Comparison of ENCODE assay signal across 21 cellular contexts in genomic region chr18:36890598-36890997, GRCh38.
DNase-seq lines count a peak whose midpoint lies in the region; ATAC-seq and TF ChIP-seq lines count a peak whose summit lies in the region.
"Had no signal": no experiment of that assay in that cellular context is flagged by ENCODE, and none has a peak within 500 bp of the region (broad histone marks: within the 10 kb centered on the region; RNA-seq: fewer than 3 reads in every experiment).

No MANE protein-coding gene starts in this region.

- TF ChIP-seq CTCF in GM23338 (conservative IDR thresholded peaks at IDR 0.05; ENCODE audit: low read depth in 2 of 2) (no peak), body of pancreas (IDR thresholded peaks at IDR 0.05) (no peak)

- TF ChIP-seq POLR2A in body of pancreas (IDR thresholded peaks at IDR 0.05) = no peak

- no peaks in the 10 kb centered on the region for H3K79me2 ChIP-seq in GM23338 (replicated peaks; ENCODE audit: insufficient read depth)

- H3K9me2 ChIP-seq in GM23338 (ENCODE audit: insufficient read depth) = no peaks in the 10 kb centered on the region

- H3F3A ChIP-seq in GM23338 (replicated peaks; ENCODE audit: low read depth) = no peaks in the 10 kb centered on the region

- H3K4me3 ChIP-seq in GM23338 (no peak overlapping the region), body of pancreas (no peak overlapping the region)
- H3K4me3 ChIP-seq: BLaER1 had no signal

- WGBS in body of pancreas, 2 donors = 88 to 91% methylated on average over 3 of the region's 3 CpGs

- H3K4me2 ChIP-seq in GM23338 = no peak overlapping the region

- no peak overlapping the region for H3K4me3 Mint-ChIP-seq in T-helper 1 cell treated with Interleukin-12 subunit alpha and Interleukin-12 subunit beta and Interleukin-4 antibody, amounts not matched to agents 30 μg/mL and 1 μg/mL, for 36 hours
- no peak overlapping the region for H3K4me3 Mint-ChIP-seq in GM23338
- H3K4me3 Mint-ChIP-seq: CD14-positive monocyte; CD4-positive, alpha-beta memory T cell; HFFc6; IgD-negative memory B cell had no signal

- H3K36me3 Mint-ChIP-seq in T-helper 1 cell treated with Interleukin-12 subunit alpha and Interleukin-12 subunit beta and Interleukin-4 antibody, amounts not matched to agents 30 μg/mL and 1 μg/mL, for 36 hours (ENCODE audit: low read depth) = peaks cover 6% of the 10 kb centered on the region
- H3K36me3 Mint-ChIP-seq in GM23338 (ENCODE audit: low read depth) = no peaks in the 10 kb centered on the region

- intact Hi-C loops in body of pancreas (cut with DNase I) = no loop called here

- H3K4me1 Mint-ChIP-seq in T-helper 1 cell treated with Interleukin-12 subunit alpha and Interleukin-12 subunit beta and Interleukin-4 antibody, amounts not matched to agents 30 μg/mL and 1 μg/mL, for 36 hours (ENCODE audit: low read depth) = peaks cover 7% of the 10 kb centered on the region
- H3K4me1 Mint-ChIP-seq in GM23338 = peaks cover 15% of the 10 kb centered on the region
- H3K4me1 Mint-ChIP-seq: CD14-positive monocyte had no signal

- H3K27ac ChIP-seq in GM23338 (ENCODE audit: low read depth) (no peak overlapping the region), body of pancreas (no peak overlapping the region)
- H3K27ac ChIP-seq: 22Rv1, BLaER1, HL-60 had no signal

- peak overlapping the region; percentile 9 for H3K27ac Mint-ChIP-seq in T-helper 1 cell treated with Interleukin-12 subunit alpha and Interleukin-12 subunit beta and Interleukin-4 antibody, amounts not matched to agents 30 μg/mL and 1 μg/mL, for 36 hours
- H3K27ac Mint-ChIP-seq in GM23338 = 0 out of 2 replicates have a peak overlapping the region, but pooled peaks have one; percentile 34
- H3K27ac Mint-ChIP-seq: CD14-positive monocyte, HFFc6 had no signal

- H4K20me1 ChIP-seq in GM23338 (replicated peaks; ENCODE audit: insufficient read depth) = no peaks in the 10 kb centered on the region
- H4K20me1 ChIP-seq: BLaER1 had no signal

- no peaks in the 10 kb centered on the region for H3K27me3 Mint-ChIP-seq in T-helper 1 cell treated with Interleukin-12 subunit alpha and Interleukin-12 subunit beta and Interleukin-4 antibody, amounts not matched to agents 30 μg/mL and 1 μg/mL, for 36 hours (ENCODE audit: low read depth)
- H3K27me3 Mint-ChIP-seq in GM23338 (ENCODE audit: insufficient read depth, low read depth, poor library complexity) = no peaks in the 10 kb centered on the region
- H3K27me3 Mint-ChIP-seq: CD4-positive, alpha-beta memory T cell; IgD-negative memory B cell had no signal

- H3K4me1 ChIP-seq in GM23338 (ENCODE audit: insufficient read depth) (peaks cover 6% of the 10 kb centered on the region; the same call in 1 of the 2 replicates), body of pancreas (no peaks in the 10 kb centered on the region)

- no peak for DNase-seq in T-helper 1 cell
- DNase-seq in GM23338 (ENCODE audit: low spot score) = no peak
- DNase-seq in OCI-M1 (lab: John Stamatoyannopoulos, UW) = peak; percentile 30
- DNase-seq in activated CD4-positive, alpha-beta T cell treated with anti-CD3 and anti-CD28 coated beads for 4 hours = no peak
- DNase-seq in body of pancreas = no peak
- DNase-seq: CD4-positive, alpha-beta memory T cell; DMS153; DMS79 treated with DMSO at 0.1 percent for 48 hours; EL; GOT3; H7; HFFc6; KG1 had no signal

- no peaks in the 10 kb centered on the region for H3K27me3 ChIP-seq in GM23338 (ENCODE audit: insufficient read depth)
- H3K27me3 ChIP-seq in body of pancreas = no peaks in the 10 kb centered on the region
- H3K27me3 ChIP-seq: BLaER1 had no signal

- H3K36me3 ChIP-seq in GM23338 (ENCODE audit: insufficient read depth) (no peaks in the 10 kb centered on the region), body of pancreas (replicated peaks in 1 of 2; ENCODE audit: insufficient read depth in 1 of 2, low read depth in 2 of 2) (no peaks in the 10 kb centered on the region)

- H2AFZ ChIP-seq in GM23338 = no peak overlapping the region

- no peaks in the 10 kb centered on the region for H3K9me3 Mint-ChIP-seq in T-helper 1 cell treated with Interleukin-12 subunit alpha and Interleukin-12 subunit beta and Interleukin-4 antibody, amounts not matched to agents 30 μg/mL and 1 μg/mL, for 36 hours
- no peaks in the 10 kb centered on the region for H3K9me3 Mint-ChIP-seq in GM23338
- H3K9me3 Mint-ChIP-seq: CD14-positive monocyte; CD4-positive, alpha-beta memory T cell; HFFc6; IgD-negative memory B cell had no signal

- ATAC-seq in GM23338 = no peak
- no peak for ATAC-seq in body of pancreas
- no peak for ATAC-seq in GM21367 (IDR thresholded peaks at IDR 0.05; ENCODE audit: unreplicated experiment)
- ATAC-seq: HCT116 had no signal

- H3K9me3 ChIP-seq in body of pancreas = no peaks in the 10 kb centered on the region
- H3K9me3 ChIP-seq: BLaER1 had no signal

TF ChIP-seq in GM23338, 12 proteins besides CTCF, POLR2A, EP300 and RAD21 (continues in another document):
- TF ChIP-seq STAT1 (IDR thresholded peaks at IDR 0.05; ENCODE audit: unreplicated experiment) (no peak), NANOG (IDR thresholded peaks at IDR 0.05; ENCODE audit: borderline replicate concordance) (no peak), POLR2AphosphoS5 (IDR thresholded peaks at IDR 0.05; ENCODE audit: low read depth) (no peak), CREB1 (CRISPR knock-in tag; IDR thresholded peaks at IDR 0.05; ENCODE audit: low read depth) (no peak), ZNF114 (CRISPR knock-in tag; IDR thresholded peaks at IDR 0.05) (no peak), JUNB (IDR thresholded peaks at IDR 0.05; ENCODE audit: unreplicated experiment) (no peak)
- TF ChIP-seq, protein P1, sequence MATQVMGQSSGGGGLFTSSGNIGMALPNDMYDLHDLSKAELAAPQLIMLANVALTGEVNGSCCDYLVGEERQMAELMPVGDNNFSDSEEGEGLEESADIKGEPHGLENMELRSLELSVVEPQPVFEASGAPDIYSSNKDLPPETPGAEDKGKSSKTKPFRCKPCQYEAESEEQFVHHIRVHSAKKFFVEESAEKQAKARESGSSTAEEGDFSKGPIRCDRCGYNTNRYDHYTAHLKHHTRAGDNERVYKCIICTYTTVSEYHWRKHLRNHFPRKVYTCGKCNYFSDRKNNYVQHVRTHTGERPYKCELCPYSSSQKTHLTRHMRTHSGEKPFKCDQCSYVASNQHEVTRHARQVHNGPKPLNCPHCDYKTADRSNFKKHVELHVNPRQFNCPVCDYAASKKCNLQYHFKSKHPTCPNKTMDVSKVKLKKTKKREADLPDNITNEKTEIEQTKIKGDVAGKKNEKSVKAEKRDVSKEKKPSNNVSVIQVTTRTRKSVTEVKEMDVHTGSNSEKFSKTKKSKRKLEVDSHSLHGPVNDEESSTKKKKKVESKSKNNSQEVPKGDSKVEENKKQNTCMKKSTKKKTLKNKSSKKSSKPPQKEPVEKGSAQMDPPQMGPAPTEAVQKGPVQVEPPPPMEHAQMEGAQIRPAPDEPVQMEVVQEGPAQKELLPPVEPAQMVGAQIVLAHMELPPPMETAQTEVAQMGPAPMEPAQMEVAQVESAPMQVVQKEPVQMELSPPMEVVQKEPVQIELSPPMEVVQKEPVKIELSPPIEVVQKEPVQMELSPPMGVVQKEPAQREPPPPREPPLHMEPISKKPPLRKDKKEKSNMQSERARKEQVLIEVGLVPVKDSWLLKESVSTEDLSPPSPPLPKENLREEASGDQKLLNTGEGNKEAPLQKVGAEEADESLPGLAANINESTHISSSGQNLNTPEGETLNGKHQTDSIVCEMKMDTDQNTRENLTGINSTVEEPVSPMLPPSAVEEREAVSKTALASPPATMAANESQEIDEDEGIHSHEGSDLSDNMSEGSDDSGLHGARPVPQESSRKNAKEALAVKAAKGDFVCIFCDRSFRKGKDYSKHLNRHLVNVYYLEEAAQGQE (IDR thresholded peaks at IDR 0.05; ENCODE audit: unreplicated experiment) = no peak
